18 cellular contexts compared by ENCODE assay signal in the genomic region with DNA sequence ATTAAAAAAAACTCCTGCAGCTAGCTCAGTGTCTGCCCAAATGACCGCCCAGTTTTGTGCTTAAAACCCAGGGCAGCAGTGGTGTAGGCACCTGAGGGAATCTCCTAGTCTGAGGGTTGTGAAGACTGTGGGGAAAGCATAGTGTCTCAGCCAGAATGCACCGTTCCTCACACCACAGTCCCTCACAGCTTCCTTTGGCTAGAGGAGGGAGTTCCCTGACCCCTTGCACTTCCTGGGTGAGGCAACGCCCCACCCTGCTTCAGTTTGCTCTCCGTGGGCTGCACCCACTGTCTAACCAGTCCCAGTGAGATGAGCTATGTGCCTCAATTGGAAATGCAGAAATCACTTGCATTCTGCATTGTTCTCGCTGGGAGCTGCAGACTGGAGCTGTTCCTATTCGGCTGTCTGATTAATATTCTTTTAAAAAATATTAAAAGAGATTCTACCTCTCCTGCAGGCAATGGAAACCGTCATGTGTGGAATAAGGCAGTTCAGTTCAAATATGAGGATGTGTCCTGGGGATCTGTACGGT.
DNase-seq lines count a peak whose midpoint lies in the region; FAIRE-seq and TF ChIP-seq lines count a peak whose summit lies in the region.
"Had no signal": no experiment of that assay in that cellular context is flagged by ENCODE, and none has a peak within 500 bp of the region (broad histone marks: within the 10 kb centered on the region; RNA-seq: fewer than 3 reads in every experiment).

No MANE protein-coding gene starts in this region.

- H3K4me1 ChIP-seq in BLaER1 (peaks cover 77% of the 10 kb centered on the region), colonic mucosa (no peaks in the 10 kb centered on the region)

- intact Hi-C loops in colonic mucosa (cut with DNase I), result no loop called here

- no peaks in the 10 kb centered on the region for H3K27me3 ChIP-seq in BLaER1
- H3K27me3 ChIP-seq in colonic mucosa, result no peaks in the 10 kb centered on the region

- no peak for TF ChIP-seq POLR2A in NB4 (IDR thresholded peaks at IDR 0.05; ENCODE audit: extremely low read depth, insufficient read length)

- H3K4me2 ChIP-seq in BLaER1, result peak overlapping the region; percentile 64

- H3K9ac ChIP-seq in BLaER1, result no peak overlapping the region
- H3K9ac ChIP-seq in colonic mucosa (ENCODE audit: low read depth in 2 of 2, low read length in 2 of 2), result no peak overlapping the region

- no peak for FAIRE-seq in frontal cortex (lab: Jason Lieb, UNC)
- FAIRE-seq: G401.6, GM19239 had no signal

- H3K9me3 ChIP-seq in BLaER1 (peaks cover 59% of the 10 kb centered on the region), colonic mucosa (no peaks in the 10 kb centered on the region)

- H3K36me3 ChIP-seq in BLaER1 (peaks cover 16% of the 10 kb centered on the region; the same call in 1 of the 2 replicates), colonic mucosa (no peaks in the 10 kb centered on the region)

- DNase-seq in NB4 (ENCODE audit: low read depth) (peak; percentile 33), colonic mucosa (peak; percentile 39), putamen (ENCODE audit: low spot score) (peak; percentile 16), OCI-M2 (lab: John Stamatoyannopoulos, UW; ENCODE audit: unreplicated experiment) (no peak), frontal cortex (ENCODE audit: low spot score in 2 of 2) (no peak), NCI-H187 treated with DMSO at 0.1 percent for 48 hours (lab: John Stamatoyannopoulos, UW) (no peak)
- DNase-seq: 8988T; AML-193; C1 segment of cervical spinal cord; CD4-positive, alpha-beta T cell; DMS153; DMS79 treated with DMSO at 0.1 percent for 48 hours; EL; GOT3; H9 had no signal

- H4K20me1 ChIP-seq in BLaER1, result no peaks in the 10 kb centered on the region

- H3K4me3 ChIP-seq in BLaER1 (peak overlapping the region; percentile 46), NB4 (ENCODE audit: low read depth, low read length) (no peak overlapping the region), colonic mucosa (no peak overlapping the region)

- TF ChIP-seq CTCF in NB4 (IDR thresholded peaks at IDR 0.05; ENCODE audit: low read depth, low read length) (no peak), colonic mucosa (IDR thresholded peaks at IDR 0.05) (no peak)

- H3K27ac ChIP-seq in BLaER1, result peak overlapping the region; percentile 66
- no peak overlapping the region for H3K27ac ChIP-seq in colonic mucosa

Comparison
In these comparisons a context has a peak if more than half of its experiments do, and no peak if none do; other contexts are left out.
1. DNase-seq: peak in NB4 (single experiment), colonic mucosa (single experiment) and putamen (single experiment); none in OCI-M2 (single experiment), frontal cortex (0 of 2) and NCI-H187 treated with DMSO at 0.1 percent for 48 hours (single experiment).